Comparison of ENCODE assay signal across 1 cellular context in genomic region chr16:85302018-85302847, GRCh38.
A peak's percentile ranks its signal among the peaks of the same experiment; 100 is the strongest.
TF ChIP-seq lines count a peak whose summit lies in the region.

No MANE protein-coding gene starts in this region.

TF ChIP-seq in K562, 482 proteins besides CTCF, POLR2A, EP300 and RAD21 (continued from another document and continues in another):
- TF ChIP-seq, protein P1, sequence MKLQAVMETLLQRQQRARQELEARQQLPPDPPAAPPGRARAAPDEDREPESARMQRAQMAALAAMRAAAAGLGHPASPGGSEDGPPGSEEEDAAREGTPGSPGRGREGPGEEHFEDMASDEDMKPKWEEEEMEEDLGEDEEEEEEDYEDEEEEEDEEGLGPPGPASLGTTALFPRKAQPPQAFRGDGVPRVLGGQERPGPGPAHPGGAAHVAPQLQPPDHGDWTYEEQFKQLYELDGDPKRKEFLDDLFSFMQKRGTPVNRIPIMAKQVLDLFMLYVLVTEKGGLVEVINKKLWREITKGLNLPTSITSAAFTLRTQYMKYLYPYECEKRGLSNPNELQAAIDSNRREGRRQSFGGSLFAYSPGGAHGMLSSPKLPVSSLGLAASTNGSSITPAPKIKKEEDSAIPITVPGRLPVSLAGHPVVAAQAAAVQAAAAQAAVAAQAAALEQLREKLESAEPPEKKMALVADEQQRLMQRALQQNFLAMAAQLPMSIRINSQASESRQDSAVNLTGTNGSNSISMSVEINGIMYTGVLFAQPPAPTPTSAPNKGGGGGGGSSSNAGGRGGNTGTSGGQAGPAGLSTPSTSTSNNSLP (IDR thresholded peaks at IDR 0.05; ENCODE audit: borderline replicate concordance, low read depth, low read length), result peak; percentile 54; the same call in 1 of the 2 replicates
- TF ChIP-seq RFX1 (IDR thresholded peaks at IDR 0.05) (no peak), HMG20A (CRISPR knock-in tag; conservative IDR thresholded peaks at IDR 0.05) (no peak), MEIS2 (IDR thresholded peaks at IDR 0.05; ENCODE audit: partially characterized antibody) (peak; percentile 87), MCM5 (IDR thresholded peaks at IDR 0.05; ENCODE audit: low read depth) (no peak), E4F1 (CRISPR knock-in tag; IDR thresholded peaks at IDR 0.05; ENCODE audit: borderline replicate concordance) (no peak), ZNF609 (CRISPR knock-in tag; IDR thresholded peaks at IDR 0.05; ENCODE audit: borderline replicate concordance) (peak; percentile 53), USF1 (CRISPR knock-in tag; IDR thresholded peaks at IDR 0.05) (no peak; the same call in 1 of the 2 replicates), GTF2A2 (tag; IDR thresholded peaks at IDR 0.05) (no peak), SP1 (CRISPR knock-in tag; IDR thresholded peaks at IDR 0.05) (peak; percentile 76), GTF2F1 (IDR thresholded peaks at IDR 0.05; ENCODE audit: low read depth, low read length) (no peak), SMAD3 (CRISPR knock-in tag; conservative IDR thresholded peaks at IDR 0.05) (0 out of 2 replicates have a peak, but pooled peaks have one; percentile 71), ZBTB43 (CRISPR knock-in tag; IDR thresholded peaks at IDR 0.05) (no peak), TEAD4 (IDR thresholded peaks at IDR 0.05; ENCODE audit: low read length) (peak; percentile 64; the same call in 1 of the 2 replicates), TEAD4 (CRISPR knock-in tag; IDR thresholded peaks at IDR 0.05; ENCODE audit: borderline replicate concordance) (no peak), NELFE (IDR thresholded peaks at IDR 0.05; ENCODE audit: insufficient read depth, insufficient read length) (no peak), PHB2 (IDR thresholded peaks at IDR 0.05; ENCODE audit: low read depth) (no peak), PTTG1 (tag; IDR thresholded peaks at IDR 0.05; ENCODE audit: low read depth) (no peak), ZBTB40 (IDR thresholded peaks at IDR 0.05) (no peak), ZBTB40 (CRISPR knock-in tag; IDR thresholded peaks at IDR 0.05) (no peak), PURB (CRISPR knock-in tag; IDR thresholded peaks at IDR 0.05; ENCODE audit: low read depth) (no peak), DPF2 (IDR thresholded peaks at IDR 0.05) (peak; percentile 98), ZSCAN29 (IDR thresholded peaks at IDR 0.05) (no peak), MLX (CRISPR knock-in tag; conservative IDR thresholded peaks at IDR 0.05) (no peak), KLF6 (CRISPR knock-in tag; IDR thresholded peaks at IDR 0.05; ENCODE audit: borderline replicate concordance) (no peak), TAF7 (tag; IDR thresholded peaks at IDR 0.05) (no peak), CHD2 (IDR thresholded peaks at IDR 0.05; ENCODE audit: low read depth, low read length) (peak; percentile 40; the same call in 1 of the 2 replicates), MIER1 (IDR thresholded peaks at IDR 0.05; ENCODE audit: low read depth) (no peak), KAT2B (IDR thresholded peaks at IDR 0.05; ENCODE audit: low read depth, low read length) (no peak), POLR2B (IDR thresholded peaks at IDR 0.05; ENCODE audit: low read depth, partially characterized antibody) (no peak), ZNF165 (CRISPR knock-in tag; IDR thresholded peaks at IDR 0.05; ENCODE audit: borderline replicate concordance) (no peak), ZNF583 (CRISPR knock-in tag; IDR thresholded peaks at IDR 0.05) (no peak), ZNF124 (CRISPR knock-in tag; IDR thresholded peaks at IDR 0.05) (no peak), ZNF274 (IDR thresholded peaks at IDR 0.05; ENCODE audit: borderline replicate concordance, low read depth, low read length) (no peak), SIN3B (IDR thresholded peaks at IDR 0.05; ENCODE audit: low read depth) (no peak)
- TF ChIP-seq, protein P2, sequence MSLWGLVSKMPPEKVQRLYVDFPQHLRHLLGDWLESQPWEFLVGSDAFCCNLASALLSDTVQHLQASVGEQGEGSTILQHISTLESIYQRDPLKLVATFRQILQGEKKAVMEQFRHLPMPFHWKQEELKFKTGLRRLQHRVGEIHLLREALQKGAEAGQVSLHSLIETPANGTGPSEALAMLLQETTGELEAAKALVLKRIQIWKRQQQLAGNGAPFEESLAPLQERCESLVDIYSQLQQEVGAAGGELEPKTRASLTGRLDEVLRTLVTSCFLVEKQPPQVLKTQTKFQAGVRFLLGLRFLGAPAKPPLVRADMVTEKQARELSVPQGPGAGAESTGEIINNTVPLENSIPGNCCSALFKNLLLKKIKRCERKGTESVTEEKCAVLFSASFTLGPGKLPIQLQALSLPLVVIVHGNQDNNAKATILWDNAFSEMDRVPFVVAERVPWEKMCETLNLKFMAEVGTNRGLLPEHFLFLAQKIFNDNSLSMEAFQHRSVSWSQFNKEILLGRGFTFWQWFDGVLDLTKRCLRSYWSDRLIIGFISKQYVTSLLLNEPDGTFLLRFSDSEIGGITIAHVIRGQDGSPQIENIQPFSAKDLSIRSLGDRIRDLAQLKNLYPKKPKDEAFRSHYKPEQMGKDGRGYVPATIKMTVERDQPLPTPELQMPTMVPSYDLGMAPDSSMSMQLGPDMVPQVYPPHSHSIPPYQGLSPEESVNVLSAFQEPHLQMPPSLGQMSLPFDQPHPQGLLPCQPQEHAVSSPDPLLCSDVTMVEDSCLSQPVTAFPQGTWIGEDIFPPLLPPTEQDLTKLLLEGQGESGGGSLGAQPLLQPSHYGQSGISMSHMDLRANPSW (CRISPR knock-in tag; IDR thresholded peaks at IDR 0.05), result no peak
- TF ChIP-seq, protein P3, sequence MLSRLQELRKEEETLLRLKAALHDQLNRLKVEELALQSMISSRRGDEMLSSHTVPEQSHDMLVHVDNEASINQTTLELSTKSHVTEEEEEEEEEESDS (CRISPR knock-in tag; IDR thresholded peaks at IDR 0.05), result no peak
